Comparison of ENCODE assay signal across 18 cellular contexts in genomic region chr2:20123871-20124594, GRCh38.
"Had no signal": no experiment of that assay in that cellular context is flagged by ENCODE, and none has a peak within 500 bp of the region (broad histone marks: within the 10 kb centered on the region; RNA-seq: fewer than 3 reads in every experiment).

No MANE protein-coding gene starts in this region.

- H3K9me3 ChIP-seq: heart left ventricle, neutrophil, stomach, thoracic aorta, transverse colon had no signal

- H3K27ac ChIP-seq: dorsolateral prefrontal cortex, heart left ventricle, neutrophil, stomach, thoracic aorta, transverse colon had no signal

- H3K27me3 ChIP-seq: heart left ventricle, neutrophil, stomach, transverse colon had no signal

- FAIRE-seq: frontal cortex, small intestine had no signal

- ATAC-seq: heart left ventricle; left colon; naive thymus-derived CD4-positive, alpha-beta T cell had no signal

- DNase-seq: cortex of kidney; dorsolateral prefrontal cortex; effector CD8-positive, alpha-beta T cell; heart left ventricle; hippocampal formation; left colon; mammary epithelial cell; naive thymus-derived CD4-positive, alpha-beta T cell; nephron progenitor cell; small intestine; stimulated activated CD4-positive, alpha-beta T cell treated with anti-CD3 and anti-CD28 coated beads, Interleukin-12 subunit alpha, Interleukin-12 subunit beta, amount 100 ng/mL, for 4 hours; stimulated activated naive CD4-positive, alpha-beta T cell; stomach; substantia nigra; transverse colon had no signal

- H3K36me3 ChIP-seq: heart left ventricle, neutrophil, stomach, thoracic aorta, transverse colon had no signal

- H3K4me3 ChIP-seq: dorsolateral prefrontal cortex, heart left ventricle, stomach, thoracic aorta, transverse colon had no signal
